In genomic region chr6:11212625-11213024, GRCh38 we compare ENCODE assay signal across 9 cellular contexts. TPM values are rescaled to one million over a fixed set of nuclear protein-coding genes. Genes with fewer than 3 reads are reported as not detected.
DNase-seq lines count a peak whose midpoint lies in the region; ATAC-seq and TF ChIP-seq lines count a peak whose summit lies in the region.
"Had no signal": no experiment of that assay in that cellular context is flagged by ENCODE, and none has a peak within 500 bp of the region (broad histone marks: within the 10 kb centered on the region; RNA-seq: fewer than 3 reads in every experiment).

No MANE protein-coding gene starts in this region.

- H3K4me1 ChIP-seq in heart left ventricle, result peaks cover 11 to 100% (median 90%) of the 10 kb centered on the region in 12 donors
- H3K4me1 ChIP-seq in sigmoid colon, result peaks cover 0 to 86% (median 72%) of the 10 kb centered on the region in 4 donors

- H3K9me3 Mint-ChIP-seq in activated CD4-positive, alpha-beta T cell treated with anti-CD3 and anti-CD28 coated beads, Interleukin-2, amount 10 ng/mL, durations not matched to agents 24 days and 14 days, result no peaks in the 10 kb centered on the region

- intact Hi-C loops in heart left ventricle (cut with DNase I) (loop anchor here in 1 of 10 donors (10.0 kb wide), 1 partner anchor 152 kb away; no protein-coding TSS in a partner anchor), sigmoid colon (cut with DNase I) (loop anchor here (5.0 kb wide), 1 partner anchor 80 kb away; no protein-coding TSS in a partner anchor)
- intact Hi-C loops in activated CD4-positive, alpha-beta T cell treated with anti-CD3 and anti-CD28 coated beads, Interleukin-2, amount 10 ng/mL, durations not matched to agents 24 days and 14 days (cut with micrococcal nuclease), result no loop called here

- ATAC-seq in heart left ventricle (peak in 3 of 4 donors; percentile 62 to 73 (median 63)), HG03432 (IDR thresholded peaks at IDR 0.05; ENCODE audit: unreplicated experiment) (no peak)

- H3K27me3 Mint-ChIP-seq in activated CD4-positive, alpha-beta T cell treated with anti-CD3 and anti-CD28 coated beads, Interleukin-2, amount 10 ng/mL, durations not matched to agents 24 days and 14 days, result no peaks in the 10 kb centered on the region

- DNase-seq in GM04503 (ENCODE audit: low read depth), result peak; percentile 58
- DNase-seq in amniotic epithelial cell (ENCODE audit: low read depth), result peak; percentile 94
- DNase-seq in heart left ventricle, result peak in 4 of 5 donors; percentile 44 to 64 (median 52)
- DNase-seq in sigmoid colon, result peak; percentile 83
- no peak for DNase-seq in activated CD4-positive, alpha-beta T cell treated with anti-CD3 and anti-CD28 coated beads, Interleukin-2, amount 10 ng/mL, durations not matched to agents 24 days and 14 days
- no peak for DNase-seq in superior temporal gyrus (ENCODE audit: extremely low spot score)
- no peak for DNase-seq in NCI-H128 (lab: John Stamatoyannopoulos, UW; ENCODE audit: unreplicated experiment)
- DNase-seq: SHP77 treated with DMSO at 0.1 percent for 48 hours had no signal

- no peak overlapping the region for H3K4me3 Mint-ChIP-seq in activated CD4-positive, alpha-beta T cell treated with anti-CD3 and anti-CD28 coated beads, Interleukin-2, amount 10 ng/mL, durations not matched to agents 24 days and 14 days

- 40 to 44% (median 41%) methylated on average over 4 of the region's 4 CpGs for WGBS in heart left ventricle, 4 donors
- WGBS in sigmoid colon, 2 donors, result 72 to 77% methylated on average over 4 of the region's 4 CpGs

- H3K27me3 ChIP-seq in heart left ventricle (no peaks in the 10 kb centered on the region), sigmoid colon (no peaks in the 10 kb centered on the region)

- H3K36me3 ChIP-seq in heart left ventricle (peaks cover 0 to 44% (median 12%) of the 10 kb centered on the region in 9 donors), sigmoid colon (no peaks in the 10 kb centered on the region)

- TF ChIP-seq POLR2A in heart left ventricle (IDR thresholded peaks at IDR 0.05) (no peak), sigmoid colon (IDR thresholded peaks at IDR 0.05) (no peak)

- peak overlapping the region; percentile 47 to 93 (median 80) for H3K27ac ChIP-seq in heart left ventricle
- H3K27ac ChIP-seq in sigmoid colon, result peak overlapping the region; percentile 79 to 86 (median 80)

- H3K4me1 Mint-ChIP-seq in activated CD4-positive, alpha-beta T cell treated with anti-CD3 and anti-CD28 coated beads, Interleukin-2, amount 10 ng/mL, durations not matched to agents 24 days and 14 days, result peaks cover 46% of the 10 kb centered on the region

- no peaks in the 10 kb centered on the region for H3K9me3 ChIP-seq in heart left ventricle
- H3K9me3 ChIP-seq in sigmoid colon, result no peaks in the 10 kb centered on the region

- TF ChIP-seq EP300 in sigmoid colon (IDR thresholded peaks at IDR 0.05), result no peak

- peaks cover 74% of the 10 kb centered on the region for H3K36me3 Mint-ChIP-seq in activated CD4-positive, alpha-beta T cell treated with anti-CD3 and anti-CD28 coated beads, Interleukin-2, amount 10 ng/mL, durations not matched to agents 24 days and 14 days (ENCODE audit: low read depth)

- no peak overlapping the region for H3K27ac Mint-ChIP-seq in activated CD4-positive, alpha-beta T cell treated with anti-CD3 and anti-CD28 coated beads, Interleukin-2, amount 10 ng/mL, durations not matched to agents 24 days and 14 days

- no peak for TF ChIP-seq CTCF in heart left ventricle (IDR thresholded peaks at IDR 0.05)
- TF ChIP-seq CTCF in sigmoid colon (IDR thresholded peaks at IDR 0.05), result no peak

- no peak overlapping the region for H3K4me3 ChIP-seq in heart left ventricle
- H3K4me3 ChIP-seq in sigmoid colon, result no peak overlapping the region

RNA-seq across cellular contexts. Expression of gene NEDD9, which starts 19.8 kb away (rescaled TPM):
- total RNA-seq in heart left ventricle (10 to 100 TPM; 10.2 to 55.7 (median 20.9) TPM), sigmoid colon (10 to 100 TPM; 13.8 to 21.4 (median 20.0) TPM)
- polyA plus RNA-seq in heart left ventricle (10 to 100 TPM; 13.4 to 21.2 TPM), sigmoid colon (10 to 100 TPM; 20.5 to 42.5 (median 23.4) TPM)
- total RNA-seq in activated CD4-positive, alpha-beta T cell treated with anti-CD3 and anti-CD28 coated beads, Interleukin-2, amount 10 ng/mL, durations not matched to agents 24 days and 14 days, result 31.9 and 36.9 TPM in 2 replicates

Comparison
In these comparisons a context has a peak if more than half of its experiments do, and no peak if none do; other contexts are left out.
1. DNase-seq: peak in GM04503 (single experiment), amniotic epithelial cell (single experiment), heart left ventricle (4 of 5) and sigmoid colon (single experiment); none in activated CD4-positive, alpha-beta T cell treated with anti-CD3 and anti-CD28 coated beads, Interleukin-2, amount 10 ng/mL, durations not matched to agents 24 days and 14 days (single experiment), superior temporal gyrus (single experiment) and NCI-H128 (single experiment).